Comparison of ENCODE assay signal across 15 cellular contexts in the genomic region with DNA sequence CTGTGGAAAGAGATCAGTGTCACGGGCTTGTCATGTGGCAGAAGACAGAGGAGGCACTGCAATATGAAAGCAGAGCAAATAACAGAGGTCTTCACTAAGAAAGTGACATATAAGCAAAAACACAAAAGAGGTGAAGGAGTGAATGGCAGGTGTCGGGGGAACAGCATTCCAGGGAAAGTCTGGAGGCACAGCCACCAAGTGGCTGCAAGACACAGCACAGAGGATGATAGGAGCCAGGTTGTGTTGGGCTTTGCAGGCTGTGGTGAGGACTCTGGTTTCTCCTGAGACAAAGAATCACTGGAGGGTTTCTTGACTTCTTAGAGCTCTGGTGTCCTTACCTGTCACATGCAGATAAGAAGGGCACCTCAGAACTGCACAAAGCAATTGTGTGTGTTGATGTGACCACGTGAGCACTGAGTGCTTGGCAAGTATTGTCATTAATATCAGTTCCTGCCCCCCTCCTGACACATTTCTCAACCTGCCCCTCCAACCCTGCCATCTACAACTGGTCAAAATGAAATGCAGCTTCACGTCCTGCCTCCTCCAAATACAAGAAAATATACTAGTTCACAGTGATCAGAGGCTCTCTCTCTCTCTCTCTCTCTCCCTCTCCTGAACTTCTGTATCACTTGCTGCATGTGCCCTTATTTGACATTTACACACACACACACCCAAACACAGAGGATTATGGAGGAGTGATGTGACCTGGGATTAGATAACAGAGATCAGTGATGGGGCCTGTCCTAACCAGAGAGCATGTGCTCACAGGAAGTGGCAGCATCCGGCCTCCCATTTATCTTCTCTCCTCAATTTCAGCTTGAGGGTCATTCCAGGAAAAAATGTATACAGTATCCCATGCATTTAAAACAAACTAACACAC.
DNase-seq lines count a peak whose midpoint lies in the region; ATAC-seq and TF ChIP-seq lines count a peak whose summit lies in the region.
"Had no signal": no experiment of that assay in that cellular context is flagged by ENCODE, and none has a peak within 500 bp of the region (broad histone marks: within the 10 kb centered on the region; RNA-seq: fewer than 3 reads in every experiment).

No MANE protein-coding gene starts in this region.

- H3K27ac Mint-ChIP-seq in natural killer cell treated with Interleukin-12 subunit alpha and Interleukin-12 subunit beta and Interleukin-15 and Interleukin-18, amount 100 ng/mL, for 72 hours: peak overlapping the region; percentile 24 to 63
- peak overlapping the region in 1 of 2 donors; percentile 72 for H3K27ac Mint-ChIP-seq in natural killer cell
- H3K27ac Mint-ChIP-seq in activated CD8-positive, alpha-beta T cell treated with anti-CD3 and anti-CD28 coated beads, Interleukin-2, amount 10 ng/mL, durations not matched to agents 7 days and 5 days: peak overlapping the region; percentile 5
- H3K27ac Mint-ChIP-seq: activated CD4-positive, alpha-beta memory T cell treated with anti-CD3 and anti-CD28 coated beads for 36 hours had no signal

- intact Hi-C loops in natural killer cell (cut with micrococcal nuclease): no loop called here

- TF ChIP-seq CTCF in natural killer cell (IDR thresholded peaks at IDR 0.05): no peak

- no peak for DNase-seq in natural killer cell treated with Interleukin-12 subunit alpha and Interleukin-12 subunit beta and Interleukin-15 and Interleukin-18, amount 100 ng/mL, for 72 hours (ENCODE audit: low spot score)
- DNase-seq in natural killer cell: no peak
- DNase-seq in activated CD8-positive, alpha-beta T cell treated with anti-CD3 and anti-CD28 coated beads, Interleukin-2, amount 10 ng/mL, durations not matched to agents 7 days and 5 days: no peak
- DNase-seq in iris pigment epithelial cell (ENCODE audit: low read depth): peak; percentile 36
- no peak for DNase-seq in AML-193 (lab: John Stamatoyannopoulos, UW)
- DNase-seq in caudate nucleus (lab: John Stamatoyannopoulos, UW): no peak
- no peak for DNase-seq in DMS153 treated with DMSO at 0.1 percent for 48 hours (lab: John Stamatoyannopoulos, UW; ENCODE audit: unreplicated experiment)
- DNase-seq in activated T-cell treated with anti-CD3 and anti-CD28 coated beads for 4 hours: no peak
- DNase-seq: activated CD4-positive, alpha-beta memory T cell treated with anti-CD3 and anti-CD28 coated beads for 36 hours; activated naive CD4-positive, alpha-beta T cell treated with Interleukin-2 at 50 U/mL for 16 hours; colonic mucosa; Kasumi-1; left ventricle myocardium inferior; NCI-H187 treated with DMSO at 0.1 percent for 48 hours; ovary had no signal

- ATAC-seq in natural killer cell treated with Interleukin-12 subunit alpha and Interleukin-12 subunit beta and Interleukin-15 and Interleukin-18, amount 100 ng/mL, for 72 hours: no peak
- ATAC-seq in natural killer cell: no peak
- ATAC-seq in activated CD8-positive, alpha-beta T cell treated with anti-CD3 and anti-CD28 coated beads, Interleukin-2, amount 10 ng/mL, durations not matched to agents 7 days and 5 days: no peak

- no peaks in the 10 kb centered on the region for H3K27me3 Mint-ChIP-seq in natural killer cell treated with Interleukin-12 subunit alpha and Interleukin-12 subunit beta and Interleukin-15 and Interleukin-18, amount 100 ng/mL, for 72 hours
- H3K27me3 Mint-ChIP-seq in natural killer cell (ENCODE audit: low read depth in 2 of 2): no peaks in the 10 kb centered on the region
- no peaks in the 10 kb centered on the region for H3K27me3 Mint-ChIP-seq in activated CD8-positive, alpha-beta T cell treated with anti-CD3 and anti-CD28 coated beads, Interleukin-2, amount 10 ng/mL, durations not matched to agents 7 days and 5 days (ENCODE audit: low read depth)
- H3K27me3 Mint-ChIP-seq: activated CD4-positive, alpha-beta memory T cell treated with anti-CD3 and anti-CD28 coated beads for 36 hours had no signal

- H3K4me3 Mint-ChIP-seq in natural killer cell treated with Interleukin-12 subunit alpha and Interleukin-12 subunit beta and Interleukin-15 and Interleukin-18, amount 100 ng/mL, for 72 hours: no peak overlapping the region
- H3K4me3 Mint-ChIP-seq in natural killer cell: no peak overlapping the region
- no peak overlapping the region for H3K4me3 Mint-ChIP-seq in activated CD8-positive, alpha-beta T cell treated with anti-CD3 and anti-CD28 coated beads, Interleukin-2, amount 10 ng/mL, durations not matched to agents 7 days and 5 days
- H3K4me3 Mint-ChIP-seq: activated CD4-positive, alpha-beta memory T cell treated with anti-CD3 and anti-CD28 coated beads for 36 hours had no signal

- CTCF ChIA-PET in activated CD8-positive, alpha-beta T cell treated with anti-CD3 and anti-CD28 coated beads, Interleukin-2, amount 10 ng/mL, durations not matched to agents 7 days and 5 days (lab: Charles Lee): no interaction called here

- no peaks in the 10 kb centered on the region for H3K36me3 Mint-ChIP-seq in natural killer cell treated with Interleukin-12 subunit alpha and Interleukin-12 subunit beta and Interleukin-15 and Interleukin-18, amount 100 ng/mL, for 72 hours
- H3K36me3 Mint-ChIP-seq in natural killer cell: no peaks in the 10 kb centered on the region
- peaks cover 10% of the 10 kb centered on the region for H3K36me3 Mint-ChIP-seq in activated CD8-positive, alpha-beta T cell treated with anti-CD3 and anti-CD28 coated beads, Interleukin-2, amount 10 ng/mL, durations not matched to agents 7 days and 5 days (ENCODE audit: low read depth)

- POLR2A ChIA-PET in activated CD8-positive, alpha-beta T cell treated with anti-CD3 and anti-CD28 coated beads, Interleukin-2, amount 10 ng/mL, durations not matched to agents 7 days and 5 days (lab: Charles Lee): no interaction called here

- H3K9me3 Mint-ChIP-seq in natural killer cell treated with Interleukin-12 subunit alpha and Interleukin-12 subunit beta and Interleukin-15 and Interleukin-18, amount 100 ng/mL, for 72 hours: no peaks in the 10 kb centered on the region
- no peaks in the 10 kb centered on the region for H3K9me3 Mint-ChIP-seq in natural killer cell
- H3K9me3 Mint-ChIP-seq in activated CD8-positive, alpha-beta T cell treated with anti-CD3 and anti-CD28 coated beads, Interleukin-2, amount 10 ng/mL, durations not matched to agents 7 days and 5 days (ENCODE audit: insufficient read depth): peaks cover 3% of the 10 kb centered on the region

- H3K27ac ChIP-seq in caudate nucleus (ENCODE audit: low read depth, low read length): no peak overlapping the region
- H3K27ac ChIP-seq: colonic mucosa, left ventricle myocardium inferior had no signal

- peaks cover 52 to 77% of the 10 kb centered on the region in 2 donors for H3K4me1 Mint-ChIP-seq in natural killer cell treated with Interleukin-12 subunit alpha and Interleukin-12 subunit beta and Interleukin-15 and Interleukin-18, amount 100 ng/mL, for 72 hours (ENCODE audit: low read depth in 2 of 2)
- H3K4me1 Mint-ChIP-seq in natural killer cell: peaks cover 46 to 62% of the 10 kb centered on the region in 2 donors
- H3K4me1 Mint-ChIP-seq in activated CD8-positive, alpha-beta T cell treated with anti-CD3 and anti-CD28 coated beads, Interleukin-2, amount 10 ng/mL, durations not matched to agents 7 days and 5 days (ENCODE audit: low read depth): peaks cover 46% of the 10 kb centered on the region
